ENCODE assay signal across 13 cellular contexts in genomic region chr13:24267801-24268200, GRCh38. TPM values are rescaled to one million over a fixed set of nuclear protein-coding genes. Genes with fewer than 3 reads are reported as not detected.
DNase-seq lines count a peak whose midpoint lies in the region; ATAC-seq and TF ChIP-seq lines count a peak whose summit lies in the region.
"Had no signal": no experiment of that assay in that cellular context is flagged by ENCODE, and none has a peak within 500 bp of the region (broad histone marks: within the 10 kb centered on the region; RNA-seq: fewer than 3 reads in every experiment).

No MANE protein-coding gene starts in this region.

- CTCF ChIA-PET in activated CD4-positive, alpha-beta memory T cell treated with anti-CD3 and anti-CD28 coated beads for 36 hours (lab: Charles Lee), result no interaction called here

- H3K4me2 ChIP-seq in DND-41 (ENCODE audit: insufficient read depth, low read length), result peak overlapping the region; percentile 59

- POLR2A ChIA-PET in activated CD4-positive, alpha-beta memory T cell treated with anti-CD3 and anti-CD28 coated beads for 36 hours (lab: Charles Lee), result interaction anchor here (1.0 to 5.5 kb wide), 4 partner anchors 9 to 17 kb away, joined by 3 to 30 read pairs (median 6); no protein-coding TSS in a partner anchor

- peak overlapping the region; percentile 40; the same call in 1 of the 2 replicates for H2AFZ ChIP-seq in DND-41 (ENCODE audit: low read depth, low read length)

- intact Hi-C loops in activated CD4-positive, alpha-beta memory T cell treated with anti-CD3 and anti-CD28 coated beads for 36 hours (cut with micrococcal nuclease), result no loop called here

- H3K4me3 ChIP-seq in DND-41 (ENCODE audit: low read depth in 1 of 2, low read length in 2 of 2) (peak overlapping the region in 1 of 2 experiments; percentile 18; a peak in 2 of 4 replicates), fibroblast of the aortic adventitia (ENCODE audit: low read depth, low read length) (peak overlapping the region; percentile 48), skin epidermis (no peak overlapping the region)

- H3K9me3 Mint-ChIP-seq in activated CD4-positive, alpha-beta memory T cell treated with anti-CD3 and anti-CD28 coated beads for 36 hours, result no peaks in the 10 kb centered on the region

- H3K9me3 ChIP-seq in DND-41 (ENCODE audit: insufficient read depth, low read length, severe bottlenecking), result no peaks in the 10 kb centered on the region

- H3K4me1 Mint-ChIP-seq in activated CD4-positive, alpha-beta memory T cell treated with anti-CD3 and anti-CD28 coated beads for 36 hours (ENCODE audit: low read depth), result peaks cover 78% of the 10 kb centered on the region

- DNase-seq in DND-41 (no peak), fibroblast of the aortic adventitia (ENCODE audit: low read depth) (no peak), NCI-H526 (lab: John Stamatoyannopoulos, UW) (no peak), NCI-H2196 treated with DMSO at 0.1 percent for 48 hours (lab: John Stamatoyannopoulos, UW; ENCODE audit: unreplicated experiment) (no peak)
- DNase-seq in activated CD4-positive, alpha-beta memory T cell treated with anti-CD3 and anti-CD28 coated beads for 36 hours, result peak; percentile 70
- DNase-seq: EL, NCI-H446 treated with DMSO at 0.1 percent for 48 hours had no signal

- peaks cover 2% of the 10 kb centered on the region for H3K27me3 Mint-ChIP-seq in activated CD4-positive, alpha-beta memory T cell treated with anti-CD3 and anti-CD28 coated beads for 36 hours

- no peak for TF ChIP-seq CTCF in DND-41 (IDR thresholded peaks at IDR 0.05; ENCODE audit: borderline replicate concordance, extremely low read depth, low read length, poor library complexity, severe bottlenecking)
- TF ChIP-seq CTCF in fibroblast of the aortic adventitia (IDR thresholded peaks at IDR 0.05; ENCODE audit: insufficient read depth, low read length), result no peak

- ATAC-seq in DND-41 (ENCODE audit: insufficient read depth, low read depth), result no peak
- no peak for ATAC-seq in GM19035 (IDR thresholded peaks at IDR 0.05; ENCODE audit: unreplicated experiment)
- ATAC-seq in GM18909 (IDR thresholded peaks at IDR 0.05; ENCODE audit: poor library complexity, unreplicated experiment), result no peak

- peaks cover 60% of the 10 kb centered on the region for H3K4me1 ChIP-seq in DND-41 (ENCODE audit: insufficient read depth, low read length)

- H3K9ac ChIP-seq in DND-41 (ENCODE audit: low read depth, low read length), result peak overlapping the region; percentile 45

- no peaks in the 10 kb centered on the region for H3K36me3 ChIP-seq in DND-41 (ENCODE audit: insufficient read depth, low read length)

- H3K27ac ChIP-seq in DND-41 (ENCODE audit: low read length) (peak overlapping the region; percentile 76), skin epidermis (peak overlapping the region in 11 of 21 experiments; percentile 2 to 83 (median 65))

- H3K36me3 Mint-ChIP-seq in activated CD4-positive, alpha-beta memory T cell treated with anti-CD3 and anti-CD28 coated beads for 36 hours, result peaks cover 18% of the 10 kb centered on the region

- H3K4me3 Mint-ChIP-seq in activated CD4-positive, alpha-beta memory T cell treated with anti-CD3 and anti-CD28 coated beads for 36 hours, result peak overlapping the region; percentile 66

- no peaks in the 10 kb centered on the region for H3K79me2 ChIP-seq in DND-41 (ENCODE audit: insufficient read depth, low read length)

- H3K27me3 ChIP-seq in DND-41 (ENCODE audit: insufficient read depth, low read length, poor library complexity), result no peaks in the 10 kb centered on the region

- H4K20me1 ChIP-seq in DND-41 (ENCODE audit: insufficient read depth, low read length), result no peaks in the 10 kb centered on the region

- H3K27ac Mint-ChIP-seq in activated CD4-positive, alpha-beta memory T cell treated with anti-CD3 and anti-CD28 coated beads for 36 hours, result peak overlapping the region; percentile 96

RNA-seq across cellular contexts. Expression of gene C1QTNF9, which starts 41.6 kb away (rescaled TPM):
- total RNA-seq in activated CD4-positive, alpha-beta memory T cell treated with anti-CD3 and anti-CD28 coated beads for 36 hours, result not detected
- not detected in 2 replicates for total RNA-seq in fibroblast of the aortic adventitia (ENCODE audit: low replicate concordance)
- total RNA-seq: activated CD8-positive, alpha-beta memory T cell treated with anti-CD3 and anti-CD28 coated beads for 36 hours; chondrocyte; H1 had no signal
